Comparison of ENCODE assay signal across 26 cellular contexts in genomic region chr1:204114606-204115005, GRCh38. TPM values are rescaled to one million over a fixed set of nuclear protein-coding genes. Genes with fewer than 3 reads are reported as not detected.
DNase-seq lines count a peak whose midpoint lies in the region; ATAC-seq and TF ChIP-seq lines count a peak whose summit lies in the region.
"Had no signal": no experiment of that assay in that cellular context is flagged by ENCODE, and none has a peak within 500 bp of the region (broad histone marks: within the 10 kb centered on the region; RNA-seq: fewer than 3 reads in every experiment).

No MANE protein-coding gene starts in this region.

- H3K27ac Mint-ChIP-seq in T-helper 17 cell: peak overlapping the region; percentile 56
- H3K27ac Mint-ChIP-seq: activated CD4-positive, alpha-beta T cell treated with anti-CD3 and anti-CD28 coated beads for 36 hours; B cell; T-cell had no signal

- ATAC-seq in T-helper 17 cell (no peak), left lung (peak; percentile 35), upper lobe of left lung (ENCODE audit: low FRiP score in 2 of 2) (peak in 1 of 2 donors; percentile 17), Right ventricle myocardium inferior (no peak)
- ATAC-seq: activated CD4-positive, alpha-beta T cell treated with anti-CD3 and anti-CD28 coated beads for 36 hours; foreskin keratinocyte; T-cell had no signal

- 90 to 91% methylated on average over 4 of the region's 4 CpGs for WGBS in upper lobe of left lung, 2 donors

- H3K36me3 ChIP-seq in left lung: peaks cover 0 to 22% of the 10 kb centered on the region in 2 donors
- peaks cover 0 to 46% (median 32%) of the 10 kb centered on the region in 4 donors for H3K36me3 ChIP-seq in upper lobe of left lung

- TF ChIP-seq POLR2A in upper lobe of left lung (IDR thresholded peaks at IDR 0.05): no peak

- no peak for TF ChIP-seq CTCF in left lung (IDR thresholded peaks at IDR 0.05)
- no peak for TF ChIP-seq CTCF in upper lobe of left lung (IDR thresholded peaks at IDR 0.05)

- intact Hi-C loops in left lung (cut with DNase I) (no loop called here), Right ventricle myocardium inferior (cut with DNase I) (no loop called here)

- H3K4me1 ChIP-seq in left lung: peaks cover 0 to 13% of the 10 kb centered on the region in 2 donors
- peaks cover 13 to 56% (median 15%) of the 10 kb centered on the region in 4 donors for H3K4me1 ChIP-seq in upper lobe of left lung
- H3K4me1 ChIP-seq: foreskin keratinocyte, transverse colon had no signal

- peak; percentile 29 for DNase-seq in SKM-1 treated with dmso at 0.1 percent for 144 hours (lab: John Stamatoyannopoulos, UW; ENCODE audit: unreplicated experiment)
- DNase-seq in SKM-1 (lab: John Stamatoyannopoulos, UW; ENCODE audit: unreplicated experiment): no peak
- DNase-seq in T-helper 17 cell: no peak
- no peak for DNase-seq in left lung
- DNase-seq in upper lobe of left lung: no peak
- DNase-seq in HuH-7 (ENCODE audit: low spot score): no peak
- no peak for DNase-seq in Right ventricle myocardium inferior (ENCODE audit: missing footprints)
- no peak for DNase-seq in stimulated activated CD4-positive, alpha-beta T cell treated with anti-CD3 and anti-CD28 coated beads, Interleukin-1b, Interleukin-23, amount 100 ng/mL, for 48 hours
- DNase-seq: 8988T; activated CD4-positive, alpha-beta T cell treated with anti-CD3 and anti-CD28 coated beads for 36 hours; activated naive CD4-positive, alpha-beta T cell treated with anti-CD3 and anti-CD28 coated beads, Interleukin-2, amount 50 U/mL, for 16 hours; activated T-cell treated with anti-CD3 and anti-CD28 coated beads, Interleukin-2, amount 50 U/mL, for 48 hours; Calu3; foreskin keratinocyte; lower lobe of right lung; NCI-H1417 treated with DMSO at 0.1 percent for 48 hours; NCI-H524; retina; stimulated activated CD4-positive, alpha-beta T cell treated with anti-CD3 and anti-CD28 coated beads, Interleukin-4, amount 100 ng/mL, for 4 hours; stomach; T-cell; transverse colon had no signal

- no peaks in the 10 kb centered on the region for H3K27me3 Mint-ChIP-seq in T-helper 17 cell
- H3K27me3 Mint-ChIP-seq: activated CD4-positive, alpha-beta T cell treated with anti-CD3 and anti-CD28 coated beads for 36 hours; T-cell had no signal

- H3K4me3 Mint-ChIP-seq in T-helper 17 cell: no peak overlapping the region
- H3K4me3 Mint-ChIP-seq: activated CD4-positive, alpha-beta T cell treated with anti-CD3 and anti-CD28 coated beads for 36 hours; B cell; T-cell had no signal

- TF ChIP-seq EP300 in upper lobe of left lung (IDR thresholded peaks at IDR 0.05): no peak

- H3K4me3 ChIP-seq in left lung (no peak overlapping the region), upper lobe of left lung (no peak overlapping the region)
- H3K4me3 ChIP-seq: hepatocyte, lower lobe of right lung, stomach, transverse colon had no signal

- no peaks in the 10 kb centered on the region for H3K4me1 Mint-ChIP-seq in T-helper 17 cell
- H3K4me1 Mint-ChIP-seq: activated CD4-positive, alpha-beta T cell treated with anti-CD3 and anti-CD28 coated beads for 36 hours had no signal

- H3K27me3 ChIP-seq in left lung (no peaks in the 10 kb centered on the region), upper lobe of left lung (no peaks in the 10 kb centered on the region)
- H3K27me3 ChIP-seq: foreskin keratinocyte, hepatocyte, stomach, transverse colon had no signal

- H3K27ac ChIP-seq in left lung (peak overlapping the region in 1 of 2 donors; percentile 41), upper lobe of left lung (peak overlapping the region; percentile 27 to 55 (median 48))
- H3K27ac ChIP-seq: foreskin keratinocyte, hepatocyte, lower lobe of right lung, transverse colon had no signal

- H3K9me3 ChIP-seq in T-helper 17 cell (ENCODE audit: control insufficient read depth, low read length, poor library complexity, severe bottlenecking) (no peaks in the 10 kb centered on the region), left lung (no peaks in the 10 kb centered on the region), upper lobe of left lung (no peaks in the 10 kb centered on the region)
- H3K9me3 ChIP-seq: lower lobe of right lung, stomach, transverse colon had no signal

- no peaks in the 10 kb centered on the region for H3K36me3 Mint-ChIP-seq in T-helper 17 cell (ENCODE audit: low read depth)
- H3K36me3 Mint-ChIP-seq: T-cell had no signal

RNA-seq across cellular contexts. Expression of gene ETNK2, which starts 37.2 kb away (rescaled TPM):
- total RNA-seq in T-helper 17 cell: 10 to 100 TPM in 1 of 2 donors, 1 to 10 TPM in 1; 8.9 to 12.7 TPM
- total RNA-seq in left lung: 1 to 10 TPM; 2.6 to 6.4 TPM
- total RNA-seq in upper lobe of left lung: 1 to 10 TPM in 5 of 6 donors, not detected in 1; 3.2 to 8.9 (median 6.0) TPM
- 5.3 TPM for total RNA-seq in Right ventricle myocardium inferior

RNA-seq across cellular contexts. Expression of gene SOX13, which starts 41.7 kb away (rescaled TPM):
- 1 to 10 TPM; 1.3 to 6.3 TPM for total RNA-seq in T-helper 17 cell
- total RNA-seq in left lung: 10 to 100 TPM; 41.7 to 45.0 TPM
- total RNA-seq in upper lobe of left lung: 10 to 100 TPM; 33.8 to 76.5 (median 63.9) TPM
- 12.1 TPM for total RNA-seq in Right ventricle myocardium inferior

RNA-seq across cellular contexts. Expression of gene REN, which starts 51.5 kb away (rescaled TPM):
- not detected for total RNA-seq in T-helper 17 cell
- total RNA-seq in left lung: 1 to 10 TPM in 1 of 2 donors, under 1 TPM in 1; 0.18 to 2.4 TPM
- under 1 TPM in 3 of 6 donors, not detected in 3; 0.64 to 0.76 (median 0.66) TPM for total RNA-seq in upper lobe of left lung
- total RNA-seq in Right ventricle myocardium inferior: not detected
- total RNA-seq: activated CD4-positive, alpha-beta T cell treated with anti-CD3 and anti-CD28 coated beads for 36 hours; B cell; Calu3; cardiac septum; dermis microvascular lymphatic vessel endothelial cell; foreskin keratinocyte; stomach; T-cell had no signal
